Comparison of ENCODE assay signal across 1 cellular context in the genomic region with DNA sequence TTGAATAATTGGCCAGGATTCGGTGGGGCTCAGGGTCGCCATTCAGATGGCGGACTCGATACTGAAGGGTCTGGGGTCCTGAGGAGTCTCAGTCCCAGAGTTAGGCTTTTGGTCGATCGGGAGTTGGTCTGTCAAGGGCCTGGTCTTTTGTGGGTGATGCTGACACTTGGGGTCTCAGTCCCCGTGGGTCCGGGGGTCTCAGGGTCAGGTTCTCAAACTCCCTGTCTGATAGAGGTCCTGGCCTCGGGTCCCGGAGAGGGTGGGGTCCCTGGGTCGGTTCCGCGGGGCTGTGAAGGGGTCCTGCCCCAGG.
TF ChIP-seq lines count a peak whose summit lies in the region.

No MANE protein-coding gene starts in this region.

TF ChIP-seq in GM12878, 131 proteins besides CTCF, POLR2A, EP300 and RAD21:
- no peak for TF ChIP-seq PAX8 (IDR thresholded peaks at IDR 0.05)
- TF ChIP-seq CHD1 (IDR thresholded peaks at IDR 0.05; ENCODE audit: low read depth, low read length): no peak
- no peak for TF ChIP-seq TCF7 (IDR thresholded peaks at IDR 0.05; ENCODE audit: borderline replicate concordance)
- no peak for TF ChIP-seq YY1 (IDR thresholded peaks at IDR 0.05; ENCODE audit: low read depth, low read length)
- TF ChIP-seq SMAD5 (IDR thresholded peaks at IDR 0.05; ENCODE audit: low read depth): no peak
- TF ChIP-seq POU2F2 (IDR thresholded peaks at IDR 0.05; ENCODE audit: borderline replicate concordance, low read depth, low read length): no peak
- no peak for TF ChIP-seq CREB1 (IDR thresholded peaks at IDR 0.05; ENCODE audit: low read depth)
- no peak for TF ChIP-seq TBL1XR1 (IDR thresholded peaks at IDR 0.05; ENCODE audit: low read depth, low read length)
- TF ChIP-seq MYC (IDR thresholded peaks at IDR 0.05; ENCODE audit: insufficient read depth, insufficient read length, insufficient replicate concordance, low read length, severe bottlenecking): no peak
- no peak for TF ChIP-seq YBX1 (IDR thresholded peaks at IDR 0.05)
- TF ChIP-seq RCOR1 (conservative IDR thresholded peaks at IDR 0.05; ENCODE audit: low read depth, low read length): no peak
- TF ChIP-seq NFYA (IDR thresholded peaks at IDR 0.05; ENCODE audit: borderline replicate concordance, low read depth, low read length): no peak
- TF ChIP-seq, protein P1, sequence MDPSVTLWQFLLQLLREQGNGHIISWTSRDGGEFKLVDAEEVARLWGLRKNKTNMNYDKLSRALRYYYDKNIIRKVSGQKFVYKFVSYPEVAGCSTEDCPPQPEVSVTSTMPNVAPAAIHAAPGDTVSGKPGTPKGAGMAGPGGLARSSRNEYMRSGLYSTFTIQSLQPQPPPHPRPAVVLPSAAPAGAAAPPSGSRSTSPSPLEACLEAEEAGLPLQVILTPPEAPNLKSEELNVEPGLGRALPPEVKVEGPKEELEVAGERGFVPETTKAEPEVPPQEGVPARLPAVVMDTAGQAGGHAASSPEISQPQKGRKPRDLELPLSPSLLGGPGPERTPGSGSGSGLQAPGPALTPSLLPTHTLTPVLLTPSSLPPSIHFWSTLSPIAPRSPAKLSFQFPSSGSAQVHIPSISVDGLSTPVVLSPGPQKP (IDR thresholded peaks at IDR 0.05; ENCODE audit: low read depth, low read length): no peak
- no peak for TF ChIP-seq STAT1 (conservative IDR thresholded peaks at IDR 0.05)
- no peak for TF ChIP-seq ZSCAN29 (IDR thresholded peaks at IDR 0.05)
